8 cellular contexts compared by ENCODE assay signal in the genomic region with DNA sequence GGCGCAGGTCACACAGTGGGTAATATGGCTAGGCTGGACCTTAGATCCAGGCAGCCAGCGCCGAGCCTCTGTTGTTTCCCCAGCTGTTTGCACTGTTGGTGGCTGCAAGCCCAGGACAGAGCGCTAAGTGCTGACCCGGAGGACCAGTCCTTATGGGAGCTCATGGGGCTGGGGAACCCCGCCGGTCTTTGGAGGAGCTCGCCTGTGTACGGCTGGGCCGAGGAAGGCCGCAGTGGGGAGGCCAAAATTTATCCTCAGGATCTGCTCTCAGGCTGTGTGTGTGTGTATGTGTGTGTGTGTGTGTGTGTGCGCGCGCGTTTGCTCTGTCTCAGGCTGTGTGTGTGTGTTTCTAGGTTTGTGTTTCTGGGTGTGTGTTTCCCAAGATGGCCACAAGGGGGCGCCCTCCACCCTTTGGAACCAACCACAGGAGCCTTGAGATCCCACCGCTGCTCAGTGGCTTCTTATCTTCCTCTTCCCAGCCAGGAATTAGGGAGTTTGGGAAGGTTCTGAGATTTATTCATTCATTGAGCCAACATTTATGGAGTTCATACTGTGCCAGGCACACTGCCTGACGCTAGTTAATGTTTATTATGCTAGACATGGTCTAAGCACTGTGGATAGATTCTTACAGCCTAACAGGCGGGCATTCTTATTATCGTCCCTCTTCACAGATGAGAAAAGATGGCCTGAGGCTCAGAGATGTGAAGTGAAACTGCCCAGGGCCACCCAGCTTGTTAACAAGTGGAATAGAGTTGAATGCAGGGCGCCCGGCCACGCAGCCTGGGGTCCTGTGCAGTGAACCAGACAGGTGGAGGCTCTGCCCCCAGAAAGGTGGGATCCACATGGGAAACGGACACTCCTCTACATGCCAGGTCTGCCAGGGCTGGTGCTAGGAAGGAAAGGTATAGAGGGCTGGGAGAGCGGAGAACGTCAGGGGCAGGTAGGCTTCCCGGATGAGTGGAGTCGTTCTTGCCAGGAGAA. TPM values are rescaled to one million over a fixed set of nuclear protein-coding genes. Genes with fewer than 3 reads are reported as not detected.
DNase-seq lines count a peak whose midpoint lies in the region; ATAC-seq, FAIRE-seq and TF ChIP-seq lines count a peak whose summit lies in the region.

No MANE protein-coding gene starts in this region.

- H3K9me3 Mint-ChIP-seq in MCF 10A (ENCODE audit: unreplicated experiment): no peaks in the 10 kb centered on the region

- H3K9me1 ChIP-seq in keratinocyte (ENCODE audit: control insufficient read depth, extremely low read depth, insufficient read depth, low read length): no peaks in the 10 kb centered on the region

- peaks cover 8% of the 10 kb centered on the region for H3K4me1 Mint-ChIP-seq in MCF 10A (ENCODE audit: insufficient read depth, unreplicated experiment)

- intact Hi-C loops in MCF 10A (cut with micrococcal nuclease): no loop called here

- peak overlapping the region; percentile 39; the same call in 1 of the 2 replicates for H3K27ac ChIP-seq in VCaP
- no peak overlapping the region for H3K27ac ChIP-seq in keratinocyte (ENCODE audit: control insufficient read depth, insufficient read depth, low read length)

- H3K27me3 ChIP-seq in keratinocyte (ENCODE audit: control insufficient read depth, extremely low read depth, insufficient read depth, low read length): no peaks in the 10 kb centered on the region

- H3K4me3 Mint-ChIP-seq in MCF 10A (ENCODE audit: unreplicated experiment): no peak overlapping the region

- no peaks in the 10 kb centered on the region for H3K79me2 ChIP-seq in keratinocyte (ENCODE audit: control insufficient read depth, insufficient read depth, low read length)

- peak; percentile 78 for FAIRE-seq in keratinocyte (lab: Jason Lieb, UNC)

- BruUV-seq in MCF 10A (replicated peaks; lab: Mats Ljungman, UMichigan): no TSS peak

- H3K27me3 Mint-ChIP-seq in MCF 10A (ENCODE audit: insufficient read depth, unreplicated experiment): no peaks in the 10 kb centered on the region

- H2AFZ ChIP-seq in keratinocyte (ENCODE audit: control insufficient read depth, low read length): no peak overlapping the region

- peak; percentile 34 for DNase-seq in NCI-H1694 (lab: John Stamatoyannopoulos, UW)
- DNase-seq in MCF 10A (ENCODE audit: unreplicated experiment): peak; percentile 74
- DNase-seq in keratinocyte (ENCODE audit: low read depth, low spot score): no peak
- peak; percentile 60 for DNase-seq in stimulated activated CD4-positive, alpha-beta T cell treated with anti-CD3 and anti-CD28 coated beads, Interleukin-1b, Interleukin-23, amount 100 ng/mL, for 48 hours

- peaks cover 5% of the 10 kb centered on the region for H3K36me3 Mint-ChIP-seq in MCF 10A (ENCODE audit: insufficient read depth, unreplicated experiment)

- H4K20me1 ChIP-seq in keratinocyte (ENCODE audit: control insufficient read depth, extremely low read depth, insufficient read depth, low read length): no peaks in the 10 kb centered on the region

- H3K4me3 ChIP-seq in GM12875 (ENCODE audit: low read depth, low read length): no peak overlapping the region
- H3K4me3 ChIP-seq in keratinocyte (ENCODE audit: control insufficient read depth in 2 of 3, extremely low read depth in 1 of 3, insufficient read depth in 2 of 3, low read depth in 1 of 3, low read length in 3 of 3): no peak overlapping the region

- peaks cover 5% of the 10 kb centered on the region for H3K4me1 ChIP-seq in keratinocyte (ENCODE audit: control insufficient read depth, extremely low read depth, insufficient read depth, low read length)

- peaks cover 0 to 2% of the 10 kb centered on the region in 2 experiments for H3K36me3 ChIP-seq in keratinocyte (ENCODE audit: control insufficient read depth in 2 of 2, extremely low read depth in 1 of 2, insufficient read depth in 2 of 2, low read length in 2 of 2)

- CTCF ChIA-PET in MCF 10A (lab: Yijun Ruan, JAX): interaction anchor here (0.6 to 2.8 kb wide), 26 partner anchors 10 to 678 kb away, joined by 3 to 12 read pairs (median 4); partner anchors contain the start of gene CCDC61

- TF ChIP-seq CTCF in GM12875 (IDR thresholded peaks at IDR 0.05; ENCODE audit: borderline replicate concordance, insufficient read depth, low read depth, low read length) (peak; percentile 78), VCaP (conservative IDR thresholded peaks at IDR 0.05) (peak; percentile 92), MCF 10A (IDR thresholded peaks at IDR 0.05; ENCODE audit: unreplicated experiment) (peak; percentile 73), keratinocyte (optimal IDR thresholded peaks at IDR 0.05 in 1 of 3, IDR thresholded peaks at IDR 0.05 in 1 of 3, conservative IDR thresholded peaks at IDR 0.05 in 1 of 3; ENCODE audit: extremely low read depth in 1 of 3, insufficient read depth in 2 of 3, low read length in 3 of 3) (peak; percentile 76 to 85 (median 77))

- dilution Hi-C loops in keratinocyte (cut with MboI; ENCODE audit: extremely low pct_ligation_motif_present, low sequenced_read_pairs): no loop called here

- no peak for ATAC-seq in GM19324 (IDR thresholded peaks at IDR 0.05; ENCODE audit: low FRiP score, unreplicated experiment)
- ATAC-seq in GM18868 (IDR thresholded peaks at IDR 0.05; ENCODE audit: unreplicated experiment): no peak

- no peak overlapping the region for H3K4me2 ChIP-seq in keratinocyte (ENCODE audit: control insufficient read depth, extremely low read depth, insufficient read depth, low read depth, low read length)

- POLR2A ChIA-PET in MCF 10A (lab: Yijun Ruan, JAX): interaction anchor here (0.9 to 1.5 kb wide), 2 partner anchors 14 to 27 kb away, joined by 3 to 7 read pairs; partner anchors contain the start of gene CCDC61

- no peaks in the 10 kb centered on the region for H3K9me3 ChIP-seq in keratinocyte (ENCODE audit: control insufficient read depth, low read depth, low read length)

- H3K9ac ChIP-seq in keratinocyte (ENCODE audit: control insufficient read depth, extremely low read depth, insufficient read depth, low read length): no peak overlapping the region

- H3K27ac Mint-ChIP-seq in MCF 10A (ENCODE audit: low read depth, unreplicated experiment): no peak overlapping the region

RNA-seq across cellular contexts. Expression of gene PGLYRP1, which starts 13.0 kb away (rescaled TPM):
- total RNA-seq in MCF 10A (2022): not detected in 2 replicates
- polyA plus RNA-seq in keratinocyte: not detected in 3 replicates
- not detected for polyA plus RNA-seq in keratinocyte (2011; ENCODE audit: low read depth)
- polyA plus RNA-seq in keratinocyte (2011; cell fraction: cytosol; rRNA removed): not detected in 2 replicates
- polyA plus RNA-seq in keratinocyte (2011; cell fraction: nucleus; rRNA removed): not detected in 2 replicates
- polyA plus RNA-seq in keratinocyte (2012; ENCODE audit: low replicate concordance): not detected in 2 replicates
- not detected in 3 replicates for polyA minus RNA-seq in keratinocyte
- not detected for polyA minus RNA-seq in keratinocyte (2011; cell fraction: cytosol; rRNA and poly(A)+ RNA removed)
- not detected in 2 replicates for polyA minus RNA-seq in keratinocyte (2011; cell fraction: nucleus; rRNA and poly(A)+ RNA removed)

RNA-seq across cellular contexts. Expression of gene CCDC61, which starts 14.6 kb away (rescaled TPM):
- 17.5 and 18.9 TPM in 2 replicates for total RNA-seq in MCF 10A (2022)
- 5.2 to 6.1 TPM (median 5.8 TPM) in 3 replicates for polyA plus RNA-seq in keratinocyte
- polyA plus RNA-seq in keratinocyte (2011; ENCODE audit: low read depth): 1.4 TPM
- polyA plus RNA-seq in keratinocyte (2011; cell fraction: cytosol; rRNA removed): 1.9 and 3.5 TPM in 2 replicates
- polyA plus RNA-seq in keratinocyte (2011; cell fraction: nucleus; rRNA removed): 8.6 and 10.5 TPM in 2 replicates
- polyA plus RNA-seq in keratinocyte (2012; ENCODE audit: low replicate concordance): 5.0 and 10.0 TPM in 2 replicates
- 2.7 to 6.8 TPM (median 3.1 TPM) in 3 replicates for polyA minus RNA-seq in keratinocyte
- 4.8 TPM for polyA minus RNA-seq in keratinocyte (2011; cell fraction: cytosol; rRNA and poly(A)+ RNA removed)
- 6.1 and 9.0 TPM in 2 replicates for polyA minus RNA-seq in keratinocyte (2011; cell fraction: nucleus; rRNA and poly(A)+ RNA removed)

RNA-seq across cellular contexts. Expression of gene IGFL4, which starts 31.0 kb away (rescaled TPM):
- total RNA-seq in MCF 10A (2022): 0.54 TPM in 1 of 2 replicates, not detected in the other
- polyA plus RNA-seq in keratinocyte: 0.01 TPM in 1 of 3 replicates, not detected in the others
- not detected for polyA plus RNA-seq in keratinocyte (2011; ENCODE audit: low read depth)
- 0.18 TPM in 1 of 2 replicates, not detected in the other for polyA plus RNA-seq in keratinocyte (2011; cell fraction: cytosol; rRNA removed)
- polyA plus RNA-seq in keratinocyte (2011; cell fraction: nucleus; rRNA removed): 0.19 and 0.35 TPM in 2 replicates
- polyA plus RNA-seq in keratinocyte (2012; ENCODE audit: low replicate concordance): 0.07 and 0.18 TPM in 2 replicates
- polyA minus RNA-seq in keratinocyte: not detected in 3 replicates
- polyA minus RNA-seq in keratinocyte (2011; cell fraction: cytosol; rRNA and poly(A)+ RNA removed): not detected
- polyA minus RNA-seq in keratinocyte (2011; cell fraction: nucleus; rRNA and poly(A)+ RNA removed): not detected in 2 replicates

RNA-seq across cellular contexts. Expression of gene NOVA2, which starts 36.2 kb away (rescaled TPM):
- not detected in 2 replicates for total RNA-seq in MCF 10A (2022)
- polyA plus RNA-seq in keratinocyte: not detected in 3 replicates
- polyA plus RNA-seq in keratinocyte (2011; ENCODE audit: low read depth): 0.26 TPM
- polyA plus RNA-seq in keratinocyte (2011; cell fraction: cytosol; rRNA removed): 0.01 TPM in 1 of 2 replicates, not detected in the other
- 0.03 TPM in 2 replicates for polyA plus RNA-seq in keratinocyte (2011; cell fraction: nucleus; rRNA removed)
- polyA plus RNA-seq in keratinocyte (2012; ENCODE audit: low replicate concordance): 0.17 TPM in 1 of 2 replicates, not detected in the other
- polyA minus RNA-seq in keratinocyte: not detected in 3 replicates
- polyA minus RNA-seq in keratinocyte (2011; cell fraction: cytosol; rRNA and poly(A)+ RNA removed): not detected
- not detected in 2 replicates for polyA minus RNA-seq in keratinocyte (2011; cell fraction: nucleus; rRNA and poly(A)+ RNA removed)
